In genomic region chr6:158014505-158015187, GRCh38 we compare ENCODE assay signal across 1 cellular context.
TF ChIP-seq lines count a peak whose summit lies in the region.

No MANE protein-coding gene starts in this region.

TF ChIP-seq in HepG2, 621 proteins besides CTCF, POLR2A, EP300 and RAD21 (continued from another document and continues in another):
- TF ChIP-seq SNAPC4 (CRISPR knock-in tag; IDR thresholded peaks at IDR 0.05) (no peak), ZNF569 (CRISPR knock-in tag; IDR thresholded peaks at IDR 0.05; ENCODE audit: borderline replicate concordance) (no peak), ZNF883 (CRISPR knock-in tag; IDR thresholded peaks at IDR 0.05; ENCODE audit: not compliant biosample characterization) (peak; percentile 82), HDAC6 (IDR thresholded peaks at IDR 0.05; ENCODE audit: low read depth, low read length) (no peak), ZNF605 (CRISPR knock-in tag; IDR thresholded peaks at IDR 0.05) (no peak), ZNF598 (CRISPR knock-in tag; IDR thresholded peaks at IDR 0.05; ENCODE audit: borderline replicate concordance) (peak; percentile 90; the same call in 1 of the 2 replicates), ZBTB7A (CRISPR knock-in tag; IDR thresholded peaks at IDR 0.05) (no peak; the same call in 1 of the 2 replicates), ARHGAP35 (CRISPR knock-in tag; IDR thresholded peaks at IDR 0.05; ENCODE audit: borderline replicate concordance) (no peak), TCF7L2 (IDR thresholded peaks at IDR 0.05; ENCODE audit: low read depth, low read length) (no peak), SNAPC2 (CRISPR knock-in tag; IDR thresholded peaks at IDR 0.05) (no peak), DMAP1 (CRISPR knock-in tag; IDR thresholded peaks at IDR 0.05) (no peak; the same call in 1 of the 2 replicates), NR2C2 (CRISPR knock-in tag; IDR thresholded peaks at IDR 0.05; ENCODE audit: borderline replicate concordance) (peak; percentile 49; the same call in 1 of the 2 replicates), HDAC2 (CRISPR knock-in tag; IDR thresholded peaks at IDR 0.05) (peak; percentile 89), MEF2D (CRISPR knock-in tag; IDR thresholded peaks at IDR 0.05) (peak; percentile 68; the same call in 1 of the 2 replicates), ZNF549 (CRISPR knock-in tag; IDR thresholded peaks at IDR 0.05) (0 out of 2 replicates have a peak, but pooled peaks have one; percentile 43), ZNF441 (CRISPR knock-in tag; IDR thresholded peaks at IDR 0.05; ENCODE audit: borderline replicate concordance) (no peak), ZNF329 (CRISPR knock-in tag; IDR thresholded peaks at IDR 0.05; ENCODE audit: low read depth) (no peak), MIER2 (CRISPR knock-in tag; IDR thresholded peaks at IDR 0.05) (no peak; the same call in 1 of the 2 replicates), ZNF615 (CRISPR knock-in tag; IDR thresholded peaks at IDR 0.05; ENCODE audit: borderline replicate concordance) (no peak), WIZ (CRISPR knock-in tag; IDR thresholded peaks at IDR 0.05) (peak; percentile 83; the same call in 1 of the 2 replicates), HINFP (CRISPR knock-in tag; IDR thresholded peaks at IDR 0.05; ENCODE audit: low read depth) (no peak), KAT7 (CRISPR knock-in tag; IDR thresholded peaks at IDR 0.05; ENCODE audit: borderline replicate concordance) (no peak), ZNF788 (CRISPR knock-in tag; IDR thresholded peaks at IDR 0.05; ENCODE audit: borderline replicate concordance) (peak; percentile 34; the same call in 1 of the 2 replicates)
- TF ChIP-seq, protein P1, sequence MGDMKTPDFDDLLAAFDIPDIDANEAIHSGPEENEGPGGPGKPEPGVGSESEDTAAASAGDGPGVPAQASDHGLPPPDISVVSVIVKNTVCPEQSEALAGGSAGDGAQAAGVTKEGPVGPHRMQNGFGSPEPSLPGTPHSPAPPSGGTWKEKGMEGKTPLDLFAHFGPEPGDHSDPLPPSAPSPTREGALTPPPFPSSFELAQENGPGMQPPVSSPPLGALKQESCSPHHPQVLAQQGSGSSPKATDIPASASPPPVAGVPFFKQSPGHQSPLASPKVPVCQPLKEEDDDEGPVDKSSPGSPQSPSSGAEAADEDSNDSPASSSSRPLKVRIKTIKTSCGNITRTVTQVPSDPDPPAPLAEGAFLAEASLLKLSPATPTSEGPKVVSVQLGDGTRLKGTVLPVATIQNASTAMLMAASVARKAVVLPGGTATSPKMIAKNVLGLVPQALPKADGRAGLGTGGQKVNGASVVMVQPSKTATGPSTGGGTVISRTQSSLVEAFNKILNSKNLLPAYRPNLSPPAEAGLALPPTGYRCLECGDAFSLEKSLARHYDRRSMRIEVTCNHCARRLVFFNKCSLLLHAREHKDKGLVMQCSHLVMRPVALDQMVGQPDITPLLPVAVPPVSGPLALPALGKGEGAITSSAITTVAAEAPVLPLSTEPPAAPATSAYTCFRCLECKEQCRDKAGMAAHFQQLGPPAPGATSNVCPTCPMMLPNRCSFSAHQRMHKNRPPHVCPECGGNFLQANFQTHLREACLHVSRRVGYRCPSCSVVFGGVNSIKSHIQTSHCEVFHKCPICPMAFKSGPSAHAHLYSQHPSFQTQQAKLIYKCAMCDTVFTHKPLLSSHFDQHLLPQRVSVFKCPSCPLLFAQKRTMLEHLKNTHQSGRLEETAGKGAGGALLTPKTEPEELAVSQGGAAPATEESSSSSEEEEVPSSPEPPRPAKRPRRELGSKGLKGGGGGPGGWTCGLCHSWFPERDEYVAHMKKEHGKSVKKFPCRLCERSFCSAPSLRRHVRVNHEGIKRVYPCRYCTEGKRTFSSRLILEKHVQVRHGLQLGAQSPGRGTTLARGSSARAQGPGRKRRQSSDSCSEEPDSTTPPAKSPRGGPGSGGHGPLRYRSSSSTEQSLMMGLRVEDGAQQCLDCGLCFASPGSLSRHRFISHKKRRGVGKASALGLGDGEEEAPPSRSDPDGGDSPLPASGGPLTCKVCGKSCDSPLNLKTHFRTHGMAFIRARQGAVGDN (CRISPR knock-in tag; IDR thresholded peaks at IDR 0.05) = peak; percentile 99
- TF ChIP-seq, protein P2, sequence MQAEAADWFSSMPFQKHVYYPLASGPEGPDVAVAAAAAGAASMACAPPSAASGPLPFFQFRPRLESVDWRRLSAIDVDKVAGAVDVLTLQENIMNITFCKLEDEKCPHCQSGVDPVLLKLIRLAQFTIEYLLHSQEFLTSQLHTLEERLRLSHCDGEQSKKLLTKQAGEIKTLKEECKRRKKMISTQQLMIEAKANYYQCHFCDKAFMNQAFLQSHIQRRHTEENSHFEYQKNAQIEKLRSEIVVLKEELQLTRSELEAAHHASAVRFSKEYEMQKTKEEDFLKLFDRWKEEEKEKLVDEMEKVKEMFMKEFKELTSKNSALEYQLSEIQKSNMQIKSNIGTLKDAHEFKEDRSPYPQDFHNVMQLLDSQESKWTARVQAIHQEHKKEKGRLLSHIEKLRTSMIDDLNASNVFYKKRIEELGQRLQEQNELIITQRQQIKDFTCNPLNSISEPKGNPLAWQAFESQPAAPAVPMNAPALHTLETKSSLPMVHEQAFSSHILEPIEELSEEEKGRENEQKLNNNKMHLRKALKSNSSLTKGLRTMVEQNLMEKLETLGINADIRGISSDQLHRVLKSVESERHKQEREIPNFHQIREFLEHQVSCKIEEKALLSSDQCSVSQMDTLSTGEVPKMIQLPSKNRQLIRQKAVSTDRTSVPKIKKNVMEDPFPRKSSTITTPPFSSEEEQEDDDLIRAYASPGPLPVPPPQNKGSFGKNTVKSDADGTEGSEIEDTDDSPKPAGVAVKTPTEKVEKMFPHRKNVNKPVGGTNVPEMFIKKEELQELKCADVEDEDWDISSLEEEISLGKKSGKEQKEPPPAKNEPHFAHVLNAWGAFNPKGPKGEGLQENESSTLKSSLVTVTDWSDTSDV (CRISPR knock-in tag; IDR thresholded peaks at IDR 0.05) = no peak
- TF ChIP-seq, protein P3, sequence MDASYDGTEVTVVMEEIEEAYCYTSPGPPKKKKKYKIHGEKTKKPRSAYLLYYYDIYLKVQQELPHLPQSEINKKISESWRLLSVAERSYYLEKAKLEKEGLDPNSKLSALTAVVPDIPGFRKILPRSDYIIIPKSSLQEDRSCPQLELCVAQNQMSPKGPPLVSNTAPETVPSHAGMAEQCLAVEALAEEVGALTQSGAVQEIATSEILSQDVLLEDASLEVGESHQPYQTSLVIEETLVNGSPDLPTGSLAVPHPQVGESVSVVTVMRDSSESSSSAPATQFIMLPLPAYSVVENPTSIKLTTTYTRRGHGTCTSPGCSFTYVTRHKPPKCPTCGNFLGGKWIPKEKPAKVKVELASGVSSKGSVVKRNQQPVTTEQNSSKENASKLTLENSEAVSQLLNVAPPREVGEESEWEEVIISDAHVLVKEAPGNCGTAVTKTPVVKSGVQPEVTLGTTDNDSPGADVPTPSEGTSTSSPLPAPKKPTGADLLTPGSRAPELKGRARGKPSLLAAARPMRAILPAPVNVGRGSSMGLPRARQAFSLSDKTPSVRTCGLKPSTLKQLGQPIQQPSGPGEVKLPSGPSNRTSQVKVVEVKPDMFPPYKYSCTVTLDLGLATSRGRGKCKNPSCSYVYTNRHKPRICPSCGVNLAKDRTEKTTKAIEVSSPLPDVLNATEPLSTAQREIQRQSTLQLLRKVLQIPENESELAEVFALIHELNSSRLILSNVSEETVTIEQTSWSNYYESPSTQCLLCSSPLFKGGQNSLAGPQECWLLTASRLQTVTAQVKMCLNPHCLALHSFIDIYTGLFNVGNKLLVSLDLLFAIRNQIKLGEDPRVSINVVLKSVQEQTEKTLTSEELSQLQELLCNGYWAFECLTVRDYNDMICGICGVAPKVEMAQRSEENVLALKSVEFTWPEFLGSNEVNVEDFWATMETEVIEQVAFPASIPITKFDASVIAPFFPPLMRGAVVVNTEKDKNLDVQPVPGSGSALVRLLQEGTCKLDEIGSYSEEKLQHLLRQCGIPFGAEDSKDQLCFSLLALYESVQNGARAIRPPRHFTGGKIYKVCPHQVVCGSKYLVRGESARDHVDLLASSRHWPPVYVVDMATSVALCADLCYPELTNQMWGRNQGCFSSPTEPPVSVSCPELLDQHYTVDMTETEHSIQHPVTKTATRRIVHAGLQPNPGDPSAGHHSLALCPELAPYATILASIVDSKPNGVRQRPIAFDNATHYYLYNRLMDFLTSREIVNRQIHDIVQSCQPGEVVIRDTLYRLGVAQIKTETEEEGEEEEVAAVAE (CRISPR knock-in tag; IDR thresholded peaks at IDR 0.05; ENCODE audit: borderline replicate concordance) = peak; percentile 36; the same call in 1 of the 2 replicates
- TF ChIP-seq, protein P4, sequence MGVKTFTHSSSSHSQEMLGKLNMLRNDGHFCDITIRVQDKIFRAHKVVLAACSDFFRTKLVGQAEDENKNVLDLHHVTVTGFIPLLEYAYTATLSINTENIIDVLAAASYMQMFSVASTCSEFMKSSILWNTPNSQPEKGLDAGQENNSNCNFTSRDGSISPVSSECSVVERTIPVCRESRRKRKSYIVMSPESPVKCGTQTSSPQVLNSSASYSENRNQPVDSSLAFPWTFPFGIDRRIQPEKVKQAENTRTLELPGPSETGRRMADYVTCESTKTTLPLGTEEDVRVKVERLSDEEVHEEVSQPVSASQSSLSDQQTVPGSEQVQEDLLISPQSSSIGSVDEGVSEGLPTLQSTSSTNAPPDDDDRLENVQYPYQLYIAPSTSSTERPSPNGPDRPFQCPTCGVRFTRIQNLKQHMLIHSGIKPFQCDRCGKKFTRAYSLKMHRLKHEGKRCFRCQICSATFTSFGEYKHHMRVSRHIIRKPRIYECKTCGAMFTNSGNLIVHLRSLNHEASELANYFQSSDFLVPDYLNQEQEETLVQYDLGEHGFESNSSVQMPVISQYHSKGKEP (CRISPR knock-in tag; IDR thresholded peaks at IDR 0.05) = no peak
- TF ChIP-seq, protein P5, sequence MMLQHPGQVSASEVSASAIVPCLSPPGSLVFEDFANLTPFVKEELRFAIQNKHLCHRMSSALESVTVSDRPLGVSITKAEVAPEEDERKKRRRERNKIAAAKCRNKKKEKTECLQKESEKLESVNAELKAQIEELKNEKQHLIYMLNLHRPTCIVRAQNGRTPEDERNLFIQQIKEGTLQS (CRISPR knock-in tag; IDR thresholded peaks at IDR 0.05) = peak; percentile 56; the same call in 1 of the 2 replicates
- TF ChIP-seq, protein P6, sequence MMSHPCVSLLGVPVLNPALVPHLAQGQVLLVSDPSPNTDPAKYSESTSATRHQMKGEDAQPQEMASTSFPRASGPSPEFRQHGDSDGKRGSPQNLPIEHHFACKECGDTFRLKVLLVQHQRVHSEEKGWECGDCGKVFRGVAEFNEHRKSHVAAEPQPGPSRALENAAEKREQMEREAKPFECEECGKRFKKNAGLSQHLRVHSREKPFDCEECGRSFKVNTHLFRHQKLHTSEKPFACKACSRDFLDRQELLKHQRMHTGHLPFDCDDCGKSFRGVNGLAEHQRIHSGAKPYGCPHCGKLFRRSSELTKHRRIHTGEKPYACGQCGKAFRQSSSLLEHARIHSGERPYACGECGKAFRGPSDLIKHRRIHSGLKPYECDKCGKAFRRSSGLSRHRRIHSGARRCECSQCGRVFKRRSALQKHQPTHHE (CRISPR knock-in tag; IDR thresholded peaks at IDR 0.05; ENCODE audit: borderline replicate concordance) = no peak
- TF ChIP-seq, protein P7, sequence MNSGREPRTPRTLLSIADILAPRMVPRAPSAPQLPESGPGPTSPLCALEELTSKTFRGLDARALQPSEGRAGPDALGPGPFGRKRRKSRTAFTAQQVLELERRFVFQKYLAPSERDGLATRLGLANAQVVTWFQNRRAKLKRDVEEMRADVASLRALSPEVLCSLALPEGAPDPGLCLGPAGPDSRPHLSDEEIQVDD (CRISPR knock-in tag; IDR thresholded peaks at IDR 0.05; ENCODE audit: borderline replicate concordance) = no peak
- TF ChIP-seq, protein P8, sequence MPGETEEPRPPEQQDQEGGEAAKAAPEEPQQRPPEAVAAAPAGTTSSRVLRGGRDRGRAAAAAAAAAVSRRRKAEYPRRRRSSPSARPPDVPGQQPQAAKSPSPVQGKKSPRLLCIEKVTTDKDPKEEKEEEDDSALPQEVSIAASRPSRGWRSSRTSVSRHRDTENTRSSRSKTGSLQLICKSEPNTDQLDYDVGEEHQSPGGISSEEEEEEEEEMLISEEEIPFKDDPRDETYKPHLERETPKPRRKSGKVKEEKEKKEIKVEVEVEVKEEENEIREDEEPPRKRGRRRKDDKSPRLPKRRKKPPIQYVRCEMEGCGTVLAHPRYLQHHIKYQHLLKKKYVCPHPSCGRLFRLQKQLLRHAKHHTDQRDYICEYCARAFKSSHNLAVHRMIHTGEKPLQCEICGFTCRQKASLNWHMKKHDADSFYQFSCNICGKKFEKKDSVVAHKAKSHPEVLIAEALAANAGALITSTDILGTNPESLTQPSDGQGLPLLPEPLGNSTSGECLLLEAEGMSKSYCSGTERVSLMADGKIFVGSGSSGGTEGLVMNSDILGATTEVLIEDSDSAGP (CRISPR knock-in tag; IDR thresholded peaks at IDR 0.05; ENCODE audit: borderline replicate concordance) = peak; percentile 32; the same call in 1 of the 2 replicates
